Comparison of ENCODE assay signal across 8 cellular contexts in the genomic region with DNA sequence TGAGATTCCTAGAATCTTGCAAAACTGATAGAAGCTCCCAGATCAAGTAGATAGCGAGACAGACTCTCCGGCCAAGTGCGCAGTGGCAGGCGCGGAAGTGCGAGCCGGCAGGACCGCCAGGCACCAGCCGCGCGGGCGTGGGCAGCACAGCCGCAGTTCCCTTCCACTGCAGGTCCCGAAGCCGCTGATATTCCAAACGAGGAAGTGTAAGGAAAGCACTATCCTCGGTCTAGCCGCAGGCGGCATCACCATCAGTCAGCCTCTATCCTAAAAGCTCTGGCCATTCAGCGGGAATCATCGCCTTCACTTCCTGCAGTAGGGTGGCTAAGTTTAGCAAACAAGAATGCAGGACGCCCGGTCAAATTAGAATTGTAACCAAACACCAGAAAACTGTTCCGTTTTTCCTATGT. TPM values are rescaled to one million over a fixed set of nuclear protein-coding genes. Genes with fewer than 3 reads are reported as not detected.
DNase-seq lines count a peak whose midpoint lies in the region; ATAC-seq, FAIRE-seq and TF ChIP-seq lines count a peak whose summit lies in the region.

No MANE protein-coding gene starts in this region.

- TF ChIP-seq POLR2A in A549 (IDR thresholded peaks at IDR 0.05; ENCODE audit: low read length) = no peak
- TF ChIP-seq POLR2A in esophagus squamous epithelium (IDR thresholded peaks at IDR 0.05) = no peak
- no peak for TF ChIP-seq POLR2A in upper lobe of left lung (IDR thresholded peaks at IDR 0.05)

- no peak for TF ChIP-seq EP300 in A549 (IDR thresholded peaks at IDR 0.05)
- no peak for TF ChIP-seq EP300 in upper lobe of left lung (IDR thresholded peaks at IDR 0.05)

- CTCF ChIA-PET in A549 (lab: Yijun Ruan, JAX) = interaction anchor here (0.7 to 7.3 kb wide), 10 partner anchors 10 to 631 kb away, joined by 3 to 66 read pairs (median 5); a partner anchor contains a TSS

- no peaks in the 10 kb centered on the region for H3K36me3 ChIP-seq in GM06990 (ENCODE audit: control insufficient read depth, insufficient read depth, low read length)
- peaks cover 0 to 15% (median 0%) of the 10 kb centered on the region in 3 donors for H3K36me3 ChIP-seq in esophagus squamous epithelium
- peaks cover 3% of the 10 kb centered on the region for H3K36me3 ChIP-seq in mucosa of stomach (ENCODE audit: control insufficient read depth, insufficient read depth, low read length)
- peaks cover 7 to 12% (median 10%) of the 10 kb centered on the region in 4 donors for H3K36me3 ChIP-seq in upper lobe of left lung

- H3K9me3 ChIP-seq in A549 (no peaks in the 10 kb centered on the region), esophagus squamous epithelium (no peaks in the 10 kb centered on the region), mucosa of stomach (ENCODE audit: control insufficient read depth, low read length) (no peaks in the 10 kb centered on the region), upper lobe of left lung (no peaks in the 10 kb centered on the region)

- peak overlapping the region; percentile 76 to 96 for H3K27ac ChIP-seq in A549
- H3K27ac ChIP-seq in esophagus squamous epithelium = peak overlapping the region; percentile 89 to 98 (median 94)
- peak overlapping the region; percentile 89 to 93 (median 91) for H3K27ac ChIP-seq in upper lobe of left lung

- intact Hi-C loops in esophagus squamous epithelium (cut with DNase I) = no loop called here

- H3K4me1 ChIP-seq in A549 = peaks cover 17% of the 10 kb centered on the region; the same call in 2 of the 3 replicates
- H3K4me1 ChIP-seq in esophagus squamous epithelium = peaks cover 7 to 29% (median 8%) of the 10 kb centered on the region in 3 donors
- peaks cover 8% of the 10 kb centered on the region for H3K4me1 ChIP-seq in mucosa of stomach (ENCODE audit: control insufficient read depth, insufficient read depth, low read length)
- peaks cover 7 to 18% (median 16%) of the 10 kb centered on the region in 4 donors for H3K4me1 ChIP-seq in upper lobe of left lung

- peak overlapping the region; percentile 81 for H3K9ac ChIP-seq in mucosa of stomach (ENCODE audit: low read length)

- peak overlapping the region; percentile 91 for H3K4me2 ChIP-seq in A549

- peak; percentile 50 to 55 for DNase-seq in A549 (ENCODE audit: low read depth in 1 of 2, low spot score in 1 of 2)
- DNase-seq in GM06990 (ENCODE audit: extremely low read depth, insufficient read length) = peak; percentile 48
- DNase-seq in NAMALWA (ENCODE audit: low spot score) = peak; percentile 46
- DNase-seq in activated CD8-positive, alpha-beta memory T cell treated with anti-CD3 and anti-CD28 coated beads, Interleukin-2, amount 50 U/mL, for 4 hours = peak; percentile 19
- DNase-seq in esophagus squamous epithelium (lab: John Stamatoyannopoulos, UW) = no peak
- DNase-seq in upper lobe of left lung = peak; percentile 61 to 90

- no peak for TF ChIP-seq RAD21 in A549 (conservative IDR thresholded peaks at IDR 0.05 in 1 of 2, IDR thresholded peaks at IDR 0.05 in 1 of 2)

- no peaks in the 10 kb centered on the region for H3K27me3 ChIP-seq in GM06990 (replicated peaks; ENCODE audit: control insufficient read depth, insufficient read depth, low read length)
- H3K27me3 ChIP-seq in esophagus squamous epithelium = no peaks in the 10 kb centered on the region
- no peaks in the 10 kb centered on the region for H3K27me3 ChIP-seq in mucosa of stomach (ENCODE audit: control insufficient read depth, insufficient read depth, low read length)
- no peaks in the 10 kb centered on the region for H3K27me3 ChIP-seq in upper lobe of left lung

- WGBS in A549 (ENCODE audit: missing lambda C conversion rate) = under 1% methylated on average over 24 of the region's 24 CpGs
- WGBS in esophagus squamous epithelium, 2 donors = 0 to 1% methylated on average over 7 to 22 of the region's 24 CpGs
- 0% methylated on average over 18 to 24 of the region's 24 CpGs for WGBS in upper lobe of left lung, 2 donors

- TF ChIP-seq CTCF in A549 (IDR thresholded peaks at IDR 0.05) (no peak), GM06990 (IDR thresholded peaks at IDR 0.05; ENCODE audit: insufficient read depth, low read length, poor library complexity, severe bottlenecking) (no peak), esophagus squamous epithelium (IDR thresholded peaks at IDR 0.05) (no peak), upper lobe of left lung (IDR thresholded peaks at IDR 0.05) (no peak)

- H3K4me3 ChIP-seq in A549 = peak overlapping the region; percentile 67
- peak overlapping the region; percentile 83 for H3K4me3 ChIP-seq in GM06990 (replicated peaks; ENCODE audit: low read depth, low read length)
- H3K4me3 ChIP-seq in esophagus squamous epithelium = peak overlapping the region; percentile 69 to 88 (median 80)
- H3K4me3 ChIP-seq in mucosa of stomach (ENCODE audit: low read length) = peak overlapping the region; percentile 76
- peak overlapping the region; percentile 63 to 88 (median 75) for H3K4me3 ChIP-seq in upper lobe of left lung

- POLR2A ChIA-PET in A549 (lab: Yijun Ruan, JAX) = interaction anchor here (0.7 to 3.8 kb wide), 9 partner anchors 9 to 619 kb away, joined by 3 to 38 read pairs (median 6); a partner anchor contains a TSS

- FAIRE-seq in A549 (lab: Jason Lieb, UNC) = no peak

- ATAC-seq in A549 = peak; percentile 56 to 63
- peak; percentile 39 for ATAC-seq in HG02571 (IDR thresholded peaks at IDR 0.05; ENCODE audit: unreplicated experiment)
- peak; percentile 77 to 82 for ATAC-seq in upper lobe of left lung (ENCODE audit: low FRiP score in 2 of 2)

TF ChIP-seq in A549, 52 proteins besides CTCF, POLR2A, EP300 and RAD21:
- no peak for TF ChIP-seq MAZ (IDR thresholded peaks at IDR 0.05; ENCODE audit: borderline replicate concordance, low read depth, low read length)
- TF ChIP-seq PHF8 (IDR thresholded peaks at IDR 0.05; ENCODE audit: borderline replicate concordance, low read depth) = no peak
- no peak for TF ChIP-seq CHD2 (IDR thresholded peaks at IDR 0.05; ENCODE audit: low read length, partially characterized antibody)
- no peak for TF ChIP-seq GATA3 (IDR thresholded peaks at IDR 0.05; ENCODE audit: borderline replicate concordance)
- no peak for TF ChIP-seq NPAS2 (CRISPR knock-in tag; IDR thresholded peaks at IDR 0.05; ENCODE audit: borderline replicate concordance)
- TF ChIP-seq, protein P1, sequence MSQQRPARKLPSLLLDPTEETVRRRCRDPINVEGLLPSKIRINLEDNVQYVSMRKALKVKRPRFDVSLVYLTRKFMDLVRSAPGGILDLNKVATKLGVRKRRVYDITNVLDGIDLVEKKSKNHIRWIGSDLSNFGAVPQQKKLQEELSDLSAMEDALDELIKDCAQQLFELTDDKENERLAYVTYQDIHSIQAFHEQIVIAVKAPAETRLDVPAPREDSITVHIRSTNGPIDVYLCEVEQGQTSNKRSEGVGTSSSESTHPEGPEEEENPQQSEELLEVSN (IDR thresholded peaks at IDR 0.05; ENCODE audit: borderline replicate concordance, low read depth) = no peak
- no peak for TF ChIP-seq EHF (CRISPR knock-in tag; IDR thresholded peaks at IDR 0.05)
- TF ChIP-seq MAFK (IDR thresholded peaks at IDR 0.05; ENCODE audit: partially characterized antibody) = no peak
- TF ChIP-seq ZC3H11A (IDR thresholded peaks at IDR 0.05) = no peak
- TF ChIP-seq FOXS1 (CRISPR knock-in tag; IDR thresholded peaks at IDR 0.05) = no peak

RNA-seq across cellular contexts. Expression of a gene that starts 0.7 kb away (rescaled TPM):
- polyA plus RNA-seq in A549 (2011; rRNA removed) (33.5 and 64.8 TPM in 2 replicates), A549 (2017; fragmentation: RNase III; extraction: RNeasy Plus Mini Kit Qiagen cat#74134 plus additional on column Dnase treatment) (48.8 to 52.4 TPM (median 49.8 TPM) in 3 replicates)
- 14.0 and 16.0 TPM in 2 replicates for polyA plus RNA-seq in A549 (2012; cell fraction: cytosol; rRNA removed)
- polyA plus RNA-seq in A549 (2012; cell fraction: nucleus; rRNA removed) = 5.8 and 8.7 TPM in 2 replicates
- polyA minus RNA-seq in A549 (2011; rRNA and poly(A)+ RNA removed) = 2.4 and 2.8 TPM in 2 replicates
- total RNA-seq in esophagus squamous epithelium (10 to 100 TPM in 2 of 4 donors, 1 to 10 TPM in 2; 2.3 to 19.9 (median 11.8) TPM), upper lobe of left lung (10 to 100 TPM in 2 of 6 donors, 1 to 10 TPM in 4; 1.4 to 18.6 (median 6.6) TPM)

RNA-seq across cellular contexts. Expression of a gene that starts 17.3 kb away (rescaled TPM):
- 53.6 and 77.9 TPM in 2 replicates for polyA plus RNA-seq in A549 (2011; rRNA removed)
- polyA plus RNA-seq in A549 (2012; cell fraction: cytosol; rRNA removed) = 13.7 and 15.4 TPM in 2 replicates
- polyA plus RNA-seq in A549 (2012; cell fraction: nucleus; rRNA removed) = 3.8 and 5.3 TPM in 2 replicates
- 37.0 to 43.1 TPM (median 42.2 TPM) in 3 replicates for polyA plus RNA-seq in A549 (2017; fragmentation: RNase III; extraction: RNeasy Plus Mini Kit Qiagen cat#74134 plus additional on column Dnase treatment)
- polyA minus RNA-seq in A549 (2011; rRNA and poly(A)+ RNA removed) = 25.0 and 29.7 TPM in 2 replicates
- total RNA-seq in esophagus squamous epithelium = 10 to 100 TPM; 17.3 to 39.5 (median 26.6) TPM
- 10 to 100 TPM; 35.1 to 77.5 (median 47.5) TPM for total RNA-seq in upper lobe of left lung

RNA-seq across cellular contexts. Expression of a gene that starts 45.1 kb away (rescaled TPM):
- 37.4 and 47.1 TPM in 2 replicates for polyA plus RNA-seq in A549 (2011; rRNA removed)
- polyA plus RNA-seq in A549 (2012; cell fraction: cytosol; rRNA removed) = 12.7 and 14.7 TPM in 2 replicates
- 8.1 and 9.9 TPM in 2 replicates for polyA plus RNA-seq in A549 (2012; cell fraction: nucleus; rRNA removed)
- 29.6 to 32.0 TPM (median 30.0 TPM) in 3 replicates for polyA plus RNA-seq in A549 (2017; fragmentation: RNase III; extraction: RNeasy Plus Mini Kit Qiagen cat#74134 plus additional on column Dnase treatment)
- polyA minus RNA-seq in A549 (2011; rRNA and poly(A)+ RNA removed) = 66.8 and 76.4 TPM in 2 replicates
- 10 to 100 TPM; 29.2 to 91.0 (median 41.7) TPM for total RNA-seq in esophagus squamous epithelium
- 100 to 1,000 TPM in 2 of 6 donors, 10 to 100 TPM in 4; 49.5 to 131 (median 72.0) TPM for total RNA-seq in upper lobe of left lung

RNA-seq across cellular contexts. Expression of a gene that starts 45.3 kb away (rescaled TPM):
- polyA plus RNA-seq in A549 (2011; rRNA removed) (37.6 and 68.3 TPM in 2 replicates), A549 (2017; fragmentation: RNase III; extraction: RNeasy Plus Mini Kit Qiagen cat#74134 plus additional on column Dnase treatment) (53.0 to 68.2 TPM (median 53.0 TPM) in 3 replicates)
- 16.0 and 19.8 TPM in 2 replicates for polyA plus RNA-seq in A549 (2012; cell fraction: cytosol; rRNA removed)
- polyA plus RNA-seq in A549 (2012; cell fraction: nucleus; rRNA removed) = 9.4 and 9.8 TPM in 2 replicates
- 12.7 and 15.5 TPM in 2 replicates for polyA minus RNA-seq in A549 (2011; rRNA and poly(A)+ RNA removed)
- total RNA-seq in esophagus squamous epithelium (10 to 100 TPM; 27.1 to 51.4 (median 37.6) TPM), upper lobe of left lung (10 to 100 TPM; 24.9 to 49.8 (median 36.4) TPM)
